In the genomic region with DNA sequence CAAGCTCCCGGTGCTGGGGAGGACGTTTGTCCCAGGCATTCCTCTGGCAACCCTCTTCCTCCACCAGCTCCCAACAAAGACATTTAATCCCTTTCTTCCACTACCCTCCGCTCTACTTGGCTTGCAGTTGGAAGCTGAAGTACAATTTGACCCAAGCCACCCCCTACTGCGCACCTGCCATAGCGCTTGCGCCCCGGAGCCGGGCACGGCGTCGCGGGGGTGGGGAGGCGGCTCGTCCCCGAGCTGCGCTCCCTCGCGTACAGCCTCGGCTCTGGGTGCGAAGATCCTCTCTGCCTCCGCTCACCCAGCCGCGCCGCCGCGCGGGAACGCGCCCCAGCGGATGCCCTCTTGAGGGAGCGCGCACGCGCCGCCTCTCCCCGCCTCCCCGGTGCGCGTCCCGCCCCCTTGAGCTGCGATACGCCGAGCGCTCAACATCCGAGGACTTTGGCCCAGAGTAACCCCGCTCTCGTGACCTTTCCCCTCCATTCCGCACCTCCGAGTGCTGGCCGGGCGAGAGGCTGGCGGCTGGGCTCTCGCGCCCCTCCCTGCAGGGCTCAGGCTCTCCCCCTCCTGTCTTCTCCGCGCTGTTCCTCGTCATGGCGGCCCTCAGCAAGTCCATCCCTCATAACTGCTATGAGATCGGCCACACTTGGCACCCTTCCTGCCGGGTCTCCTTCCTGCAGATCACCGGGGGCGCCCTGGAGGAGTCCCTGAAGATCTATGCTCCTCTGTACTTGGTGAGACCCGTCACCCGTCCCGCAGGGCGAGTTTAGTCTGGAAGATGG, we compare ENCODE assay signal across 8 cellular contexts.
DNase-seq lines count a peak whose midpoint lies in the region; ATAC-seq lines count a peak whose summit lies in the region.

A gene (plus strand): TSS at position 485 of the 785 bp plus-strand sequence. CDS start 112 bp downstream, at position 597.

- H3K4me3 Mint-ChIP-seq in activated naive CD4-positive, alpha-beta T cell treated with anti-CD3 and anti-CD28 coated beads, Interleukin-2, amount 10 ng/mL, durations not matched to agents 7 days and 5 days = peak within 1 kb of the TSS; percentile 98

- ATAC-seq in HG02588 (IDR thresholded peaks at IDR 0.05; ENCODE audit: unreplicated experiment) = peak; percentile 99

- peak within 1 kb of the TSS; percentile 80 for H3K9ac ChIP-seq in SK-N-MC (ENCODE audit: insufficient read length)

- no peaks in the 10 kb centered on the region for H3K9me3 ChIP-seq in SK-N-MC (ENCODE audit: low read depth, low read length)

- peak within 1 kb of the TSS; percentile 79 for H3K4me3 ChIP-seq in GM08714 (ENCODE audit: low read length)
- peak within 1 kb of the TSS; percentile 82 for H3K4me3 ChIP-seq in SK-N-MC

- DNase-seq in NCI-H1048 (lab: John Stamatoyannopoulos, UW) (peak; percentile 51), SK-N-MC (ENCODE audit: low read depth, low spot score) (no peak), germinal center (ENCODE audit: low spot score) (peak; percentile 96), non-pigmented ciliary epithelial cell (ENCODE audit: low read depth) (peak; percentile 38), substantia nigra (lab: John Stamatoyannopoulos, UW) (peak; percentile 68 to 96 (median 89))
- peak; percentile 96 for DNase-seq in activated naive CD4-positive, alpha-beta T cell treated with anti-CD3 and anti-CD28 coated beads, Interleukin-2, amount 10 ng/mL, durations not matched to agents 7 days and 5 days

- H3K27me3 Mint-ChIP-seq in activated naive CD4-positive, alpha-beta T cell treated with anti-CD3 and anti-CD28 coated beads, Interleukin-2, amount 10 ng/mL, durations not matched to agents 7 days and 5 days = peaks cover 15% of the 10 kb centered on the region

- H3K27ac ChIP-seq in SK-N-MC = peak within 1 kb of the TSS; percentile 71; the same call in 1 of the 2 replicates
- H3K27ac ChIP-seq in substantia nigra (ENCODE audit: low read depth, low read length, poor library complexity, severe bottlenecking) = peak within 1 kb of the TSS; percentile 89

- H3K36me3 Mint-ChIP-seq in activated naive CD4-positive, alpha-beta T cell treated with anti-CD3 and anti-CD28 coated beads, Interleukin-2, amount 10 ng/mL, durations not matched to agents 7 days and 5 days = peaks cover 22% of the 10 kb centered on the region

- CTCF ChIA-PET in activated naive CD4-positive, alpha-beta T cell treated with anti-CD3 and anti-CD28 coated beads, Interleukin-2, amount 10 ng/mL, durations not matched to agents 7 days and 5 days (lab: Charles Lee) = interaction anchor here (0.8 to 0.9 kb wide), 2 partner anchors 98 to 252 kb away, joined by 3 to 5 read pairs; no protein-coding TSS in a partner anchor

- H3K27ac Mint-ChIP-seq in activated naive CD4-positive, alpha-beta T cell treated with anti-CD3 and anti-CD28 coated beads, Interleukin-2, amount 10 ng/mL, durations not matched to agents 7 days and 5 days = peak within 1 kb of the TSS; percentile 93

- H3K9me3 Mint-ChIP-seq in activated naive CD4-positive, alpha-beta T cell treated with anti-CD3 and anti-CD28 coated beads, Interleukin-2, amount 10 ng/mL, durations not matched to agents 7 days and 5 days = no peaks in the 10 kb centered on the region

- H3K4me1 Mint-ChIP-seq in activated naive CD4-positive, alpha-beta T cell treated with anti-CD3 and anti-CD28 coated beads, Interleukin-2, amount 10 ng/mL, durations not matched to agents 7 days and 5 days = peaks cover 56% of the 10 kb centered on the region

- H3K36me3 ChIP-seq in SK-N-MC (ENCODE audit: insufficient read depth, low read length) = peaks cover 19% of the 10 kb centered on the region
